ENCODE assay signal across 18 cellular contexts in the genomic region with DNA sequence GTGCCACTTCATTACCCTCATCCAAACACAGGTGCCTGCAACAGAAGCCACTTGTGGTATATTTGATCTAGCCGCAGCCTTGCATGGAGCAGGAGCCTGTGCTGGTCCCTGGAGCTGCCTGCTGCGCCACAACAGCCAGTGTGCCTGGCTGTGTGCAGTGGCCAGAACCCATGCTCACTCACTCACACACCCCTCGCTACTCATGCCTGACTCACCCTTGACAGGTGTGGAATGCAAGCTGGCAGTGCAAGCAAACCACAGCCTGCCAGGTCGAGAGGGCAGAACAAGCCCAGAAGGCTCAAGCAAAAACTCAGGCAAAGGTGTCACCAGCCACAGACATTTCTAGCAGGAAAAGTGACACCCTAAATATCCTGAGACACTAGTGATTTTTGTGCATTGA.
A peak's percentile ranks its signal among the peaks of the same experiment; 100 is the strongest.
DNase-seq lines count a peak whose midpoint lies in the region; ATAC-seq, FAIRE-seq and TF ChIP-seq lines count a peak whose summit lies in the region.
"Had no signal": no experiment of that assay in that cellular context is flagged by ENCODE, and none has a peak within 500 bp of the region (broad histone marks: within the 10 kb centered on the region; RNA-seq: fewer than 3 reads in every experiment).

No MANE protein-coding gene starts in this region.

- ATAC-seq in mucosa of descending colon: no peak
- ATAC-seq: gastrocnemius medialis had no signal

- intact Hi-C loops in mucosa of descending colon (cut with DNase I, micrococcal nuclease): no loop called here

- H3K27me3 Mint-ChIP-seq in activated CD4-positive, alpha-beta T cell treated with anti-CD3 and anti-CD28 coated beads, Interleukin-2, amount 10 ng/mL, durations not matched to agents 7 days and 5 days: no peaks in the 10 kb centered on the region

- H3K4me3 Mint-ChIP-seq in activated CD4-positive, alpha-beta T cell treated with anti-CD3 and anti-CD28 coated beads, Interleukin-2, amount 10 ng/mL, durations not matched to agents 7 days and 5 days: no peak overlapping the region
- H3K4me3 Mint-ChIP-seq: neural progenitor cell had no signal

- no peak for TF ChIP-seq CTCF in bronchial epithelial cell (IDR thresholded peaks at IDR 0.05; ENCODE audit: insufficient read depth, low read length, severe bottlenecking)
- no peak for TF ChIP-seq CTCF in mucosa of descending colon (IDR thresholded peaks at IDR 0.05)

- no peaks in the 10 kb centered on the region for H3K36me3 Mint-ChIP-seq in activated CD4-positive, alpha-beta T cell treated with anti-CD3 and anti-CD28 coated beads, Interleukin-2, amount 10 ng/mL, durations not matched to agents 7 days and 5 days (ENCODE audit: low read depth)
- H3K36me3 Mint-ChIP-seq: neural progenitor cell had no signal

- no peaks in the 10 kb centered on the region for H3K9me3 Mint-ChIP-seq in activated CD4-positive, alpha-beta T cell treated with anti-CD3 and anti-CD28 coated beads, Interleukin-2, amount 10 ng/mL, durations not matched to agents 7 days and 5 days
- H3K9me3 Mint-ChIP-seq: activated T-helper 2 cell treated with anti-CD3 and anti-CD28 coated beads, Interferon-gamma antibody, Interleukin-2, Interleukin-4, amounts not matched to agents 10 μg/mL and 5 μg/mL and 100 μg/mL, durations not matched to agents 14 hours and 24 hours and 36 hours; neural progenitor cell had no signal

- H3K4me3 ChIP-seq in bronchial epithelial cell (ENCODE audit: low read depth, low read length) (no peak overlapping the region), mucosa of descending colon (no peak overlapping the region)
- H3K4me3 ChIP-seq: adrenal gland, gastrocnemius medialis, GM23248, neural progenitor cell had no signal

- FAIRE-seq in bronchial epithelial cell (lab: Jason Lieb, UNC): no peak

- DNase-seq in activated CD4-positive, alpha-beta T cell treated with anti-CD3 and anti-CD28 coated beads, Interleukin-2, amount 10 ng/mL, durations not matched to agents 7 days and 5 days: no peak
- DNase-seq in activated CD4-positive, alpha-beta T cell treated with anti-CD3 and anti-CD28 coated beads for 4 hours: no peak
- DNase-seq in NCI-H510A treated with DMSO at 0.1 percent for 48 hours (lab: John Stamatoyannopoulos, UW) (peak; percentile 83), bronchial epithelial cell (ENCODE audit: low read depth) (peak; percentile 63), renal cortical epithelial cell (ENCODE audit: low read depth) (peak; percentile 15), NCI-H1694 (lab: John Stamatoyannopoulos, UW) (no peak), mucosa of descending colon (no peak), NCI-H1436 treated with DMSO at 0.1 percent for 48 hours (lab: John Stamatoyannopoulos, UW) (no peak)
- DNase-seq: 8988T; activated CD8-positive, alpha-beta memory T cell treated with anti-CD3 and anti-CD28 coated beads for 24 hours; adrenal gland; GM23248; NCI-H2081 treated with DMSO at 0.1 percent for 48 hours; NCI-H748 treated with DMSO at 0.1 percent for 48 hours; stimulated activated CD4-positive, alpha-beta T cell treated with anti-CD3 and anti-CD28 coated beads, Interleukin-15, amount 100 ng/mL, for 24 hours had no signal

- POLR2A ChIA-PET in activated CD4-positive, alpha-beta T cell treated with anti-CD3 and anti-CD28 coated beads, Interleukin-2, amount 10 ng/mL, durations not matched to agents 7 days and 5 days (lab: Charles Lee): no interaction called here

- CTCF ChIA-PET in activated CD4-positive, alpha-beta T cell treated with anti-CD3 and anti-CD28 coated beads, Interleukin-2, amount 10 ng/mL, durations not matched to agents 7 days and 5 days (lab: Charles Lee): no interaction called here

- no peaks in the 10 kb centered on the region for H3K9me3 ChIP-seq in mucosa of descending colon
- H3K9me3 ChIP-seq: adrenal gland, gastrocnemius medialis had no signal

- H3K4me1 ChIP-seq in mucosa of descending colon (ENCODE audit: low read depth): no peaks in the 10 kb centered on the region
- H3K4me1 ChIP-seq: adrenal gland, gastrocnemius medialis, neural progenitor cell had no signal

- no peaks in the 10 kb centered on the region for H3K4me1 Mint-ChIP-seq in activated CD4-positive, alpha-beta T cell treated with anti-CD3 and anti-CD28 coated beads, Interleukin-2, amount 10 ng/mL, durations not matched to agents 7 days and 5 days

- peak overlapping the region; percentile 13 for H3K27ac Mint-ChIP-seq in activated CD4-positive, alpha-beta T cell treated with anti-CD3 and anti-CD28 coated beads, Interleukin-2, amount 10 ng/mL, durations not matched to agents 7 days and 5 days
- H3K27ac Mint-ChIP-seq: activated T-helper 2 cell treated with anti-CD3 and anti-CD28 coated beads, Interferon-gamma antibody, Interleukin-2, Interleukin-4, amounts not matched to agents 10 μg/mL and 5 μg/mL and 100 μg/mL, durations not matched to agents 14 hours and 24 hours and 36 hours; neural progenitor cell had no signal

- H3K36me3 ChIP-seq in bronchial epithelial cell (ENCODE audit: control insufficient read depth, insufficient read depth, low read length) (no peaks in the 10 kb centered on the region), mucosa of descending colon (ENCODE audit: low read depth) (no peaks in the 10 kb centered on the region)
- H3K36me3 ChIP-seq: adrenal gland, gastrocnemius medialis, neural progenitor cell had no signal

- no peaks in the 10 kb centered on the region for H3K27me3 ChIP-seq in bronchial epithelial cell (ENCODE audit: control insufficient read depth, insufficient read depth, low read length)
- H3K27me3 ChIP-seq: adrenal gland, gastrocnemius medialis, neural progenitor cell had no signal

Comparison
In these comparisons a context has a peak if more than half of its experiments do, and no peak if none do; other contexts are left out.
1. DNase-seq: peak in NCI-H510A treated with DMSO at 0.1 percent for 48 hours (single experiment), bronchial epithelial cell (single experiment) and renal cortical epithelial cell (single experiment); none in activated CD4-positive, alpha-beta T cell treated with anti-CD3 and anti-CD28 coated beads, Interleukin-2, amount 10 ng/mL, durations not matched to agents 7 days and 5 days (single experiment), activated CD4-positive, alpha-beta T cell treated with anti-CD3 and anti-CD28 coated beads for 4 hours (0 of 2), NCI-H1694 (single experiment), mucosa of descending colon (0 of 3) and NCI-H1436 treated with DMSO at 0.1 percent for 48 hours (single experiment).